ENCODE assay signal across 8 cellular contexts in the genomic region with DNA sequence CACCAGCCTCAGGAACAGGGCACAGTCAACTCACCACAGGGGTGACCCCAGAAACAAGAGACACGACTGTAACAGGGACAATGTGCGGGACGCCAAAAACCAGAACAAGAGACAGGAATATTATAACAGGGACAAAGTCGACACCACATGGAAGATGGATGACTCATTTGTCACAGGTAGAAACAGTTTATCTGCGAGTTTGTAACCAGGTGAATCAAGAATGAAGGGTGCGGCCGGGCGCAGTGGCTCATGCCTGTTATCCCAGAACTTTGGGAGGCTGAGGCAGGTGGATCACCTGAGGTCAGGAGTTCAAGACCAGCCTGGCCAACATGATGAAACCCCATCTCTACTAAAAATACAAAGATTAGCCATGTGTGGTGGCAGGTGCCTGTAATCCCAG. TPM values are rescaled to one million over a fixed set of nuclear protein-coding genes. Genes with fewer than 3 reads are reported as not detected.
DNase-seq lines count a peak whose midpoint lies in the region; ATAC-seq and TF ChIP-seq lines count a peak whose summit lies in the region.
"Not testable (repeated sequence)": the region's sequence is repeated elsewhere in the genome, so short reads cannot be mapped to it uniquely, and the experiment has no call there.

No MANE protein-coding gene starts in this region.

- not testable (repeated sequence) for H2AFZ ChIP-seq in GM23338

- peaks cover 55% of the 10 kb centered on the region for H3K36me3 Mint-ChIP-seq in GM23338 (ENCODE audit: low read depth)
- peaks cover 35% of the 10 kb centered on the region for H3K36me3 Mint-ChIP-seq in WTC11
- peaks cover 24 to 44% of the 10 kb centered on the region in 2 donors for H3K36me3 Mint-ChIP-seq in stimulated activated naive B cell treated with anti-CD40 and anti-IgM and Interleukin-4, amounts not matched to agents 10 μg/mL and 1 μg/mL and 100 μg/mL, for 72 hours

- H4K20me1 ChIP-seq in GM23338 (replicated peaks; ENCODE audit: insufficient read depth), result not testable (repeated sequence)

- H3K27me3 ChIP-seq in GM23338 (ENCODE audit: insufficient read depth), result not testable (repeated sequence)

- POLR2A ChIA-PET in WTC11 (lab: Charles Lee), result not testable (repeated sequence)

- not testable (repeated sequence) for H3K4me1 ChIP-seq in GM23338 (ENCODE audit: insufficient read depth)

- CTCF ChIA-PET in WTC11 (lab: Charles Lee), result not testable (repeated sequence)

- not testable (repeated sequence) for ATAC-seq in GM23338; WTC11; stimulated activated naive B cell treated with anti-CD40 and anti-IgM and Interleukin-4, amounts not matched to agents 10 μg/mL and 1 μg/mL and 100 μg/mL, for 72 hours (replicated peaks)
- peak; percentile 50 for ATAC-seq in left colon

- not testable (repeated sequence) for H3K36me3 ChIP-seq in GM23338 (ENCODE audit: insufficient read depth)

- H3K4me3 Mint-ChIP-seq in GM23338; WTC11; stimulated activated naive B cell treated with anti-CD40 and anti-IgM and Interleukin-4, amounts not matched to agents 10 μg/mL and 1 μg/mL and 100 μg/mL, for 72 hours: not testable (repeated sequence)

- H3K27me3 Mint-ChIP-seq in GM23338 (ENCODE audit: insufficient read depth, low read depth, poor library complexity), result peaks cover 21% of the 10 kb centered on the region
- not testable (repeated sequence) for H3K27me3 Mint-ChIP-seq in WTC11 (ENCODE audit: low read depth); stimulated activated naive B cell treated with anti-CD40 and anti-IgM and Interleukin-4, amounts not matched to agents 10 μg/mL and 1 μg/mL and 100 μg/mL, for 72 hours

- not testable (repeated sequence) for DNase-seq in GM23338 (ENCODE audit: low spot score); WTC11 (ENCODE audit: low spot score); left colon; stimulated activated naive B cell treated with anti-CD40 and anti-IgM and Interleukin-4, amounts not matched to agents 10 μg/mL and 1 μg/mL and 100 μg/mL, for 72 hours
- DNase-seq in LoVo (ENCODE audit: low spot score) (peak; percentile 13), epithelial cell of esophagus (ENCODE audit: low read depth) (peak; percentile 15), mucosa of gallbladder (ENCODE audit: low spot score) (peak; percentile 49), posterior vena cava (ENCODE audit: low spot score) (peak; percentile 3)

- H3K79me2 ChIP-seq in GM23338 (replicated peaks; ENCODE audit: insufficient read depth), result peaks cover 88% of the 10 kb centered on the region

- not testable (repeated sequence) for H3K9me2 ChIP-seq in GM23338 (ENCODE audit: insufficient read depth)

- not testable (repeated sequence) for H3F3A ChIP-seq in GM23338 (replicated peaks; ENCODE audit: low read depth)

- not testable (repeated sequence) for TF ChIP-seq CTCF in GM23338 (conservative IDR thresholded peaks at IDR 0.05; ENCODE audit: low read depth in 2 of 2); WTC11 (IDR thresholded peaks at IDR 0.05); epithelial cell of esophagus (IDR thresholded peaks at IDR 0.05; ENCODE audit: insufficient read depth, low read depth, low read length, missing control alignments)

- H3K4me2 ChIP-seq in GM23338, result not testable (repeated sequence)

- peaks cover 32% of the 10 kb centered on the region for H3K9me3 Mint-ChIP-seq in GM23338
- peaks cover 22% of the 10 kb centered on the region for H3K9me3 Mint-ChIP-seq in WTC11
- not testable (repeated sequence) for H3K9me3 Mint-ChIP-seq in stimulated activated naive B cell treated with anti-CD40 and anti-IgM and Interleukin-4, amounts not matched to agents 10 μg/mL and 1 μg/mL and 100 μg/mL, for 72 hours

- H3K27ac Mint-ChIP-seq in GM23338 (0 out of 2 replicates have a peak overlapping the region, but pooled peaks have one; percentile 3), WTC11 (peak overlapping the region; percentile 62; the same call in 1 of the 2 replicates)
- H3K27ac Mint-ChIP-seq in stimulated activated naive B cell treated with anti-CD40 and anti-IgM and Interleukin-4, amounts not matched to agents 10 μg/mL and 1 μg/mL and 100 μg/mL, for 72 hours, result peak overlapping the region; percentile 49

- peaks cover 15% of the 10 kb centered on the region for H3K4me1 Mint-ChIP-seq in GM23338
- H3K4me1 Mint-ChIP-seq in WTC11, result peaks cover 12% of the 10 kb centered on the region
- not testable (repeated sequence) for H3K4me1 Mint-ChIP-seq in stimulated activated naive B cell treated with anti-CD40 and anti-IgM and Interleukin-4, amounts not matched to agents 10 μg/mL and 1 μg/mL and 100 μg/mL, for 72 hours

- H3K4me3 ChIP-seq in GM23338; epithelial cell of esophagus (ENCODE audit: low read length): not testable (repeated sequence)

- not testable (repeated sequence) for H3K27ac ChIP-seq in GM23338 (ENCODE audit: low read depth)

- intact Hi-C loops in left colon (cut with DNase I, micrococcal nuclease); posterior vena cava (cut with DNase I): not testable (repeated sequence)

RNA-seq across cellular contexts. Expression of a gene that starts 44.7 kb away (rescaled TPM):
- 18.5 and 33.9 TPM in 2 replicates for total RNA-seq in GM23338 (2014; rRNA removed; shearing (Covaris generic))
- polyA plus RNA-seq in GM23338 (2016; fragmentation: Nextera tagmentation; extraction: Ambion mirVana), result 43.0 and 44.3 TPM in 2 replicates
- total RNA-seq in WTC11 (2021), result 28.2 to 34.3 TPM (median 33.4 TPM) in 3 replicates
- 10 to 100 TPM; 32.2 to 38.1 TPM for total RNA-seq in left colon
- total RNA-seq in mucosa of gallbladder, result 61.4 TPM
- 10 to 100 TPM; 16.0 to 18.9 TPM for total RNA-seq in posterior vena cava

RNA-seq across cellular contexts. Expression of a gene that starts 44.7 kb away (rescaled TPM):
- total RNA-seq in GM23338 (2014; rRNA removed; shearing (Covaris generic)), result 43.8 and 45.0 TPM in 2 replicates
- polyA plus RNA-seq in GM23338 (2016; fragmentation: Nextera tagmentation; extraction: Ambion mirVana), result 16.1 and 16.4 TPM in 2 replicates
- 45.1 to 49.2 TPM (median 47.3 TPM) in 3 replicates for total RNA-seq in WTC11 (2021)
- 10 to 100 TPM; 41.5 to 56.3 TPM for total RNA-seq in left colon
- total RNA-seq in mucosa of gallbladder, result 80.2 TPM
- 10 to 100 TPM; 33.4 to 34.1 TPM for total RNA-seq in posterior vena cava

Comparison
In these comparisons a context has a peak if more than half of its experiments do, and no peak if none do; other contexts are left out.
1. H3K27ac Mint-ChIP-seq: peak in every context shown above with its lines; median percentile 62 in WTC11; 49 in stimulated activated naive B cell treated with anti-CD40 and anti-IgM and Interleukin-4, amounts not matched to agents 10 μg/mL and 1 μg/mL and 100 μg/mL, for 72 hours; 3 in GM23338.